1 cellular context compared by ENCODE assay signal in the genomic region with DNA sequence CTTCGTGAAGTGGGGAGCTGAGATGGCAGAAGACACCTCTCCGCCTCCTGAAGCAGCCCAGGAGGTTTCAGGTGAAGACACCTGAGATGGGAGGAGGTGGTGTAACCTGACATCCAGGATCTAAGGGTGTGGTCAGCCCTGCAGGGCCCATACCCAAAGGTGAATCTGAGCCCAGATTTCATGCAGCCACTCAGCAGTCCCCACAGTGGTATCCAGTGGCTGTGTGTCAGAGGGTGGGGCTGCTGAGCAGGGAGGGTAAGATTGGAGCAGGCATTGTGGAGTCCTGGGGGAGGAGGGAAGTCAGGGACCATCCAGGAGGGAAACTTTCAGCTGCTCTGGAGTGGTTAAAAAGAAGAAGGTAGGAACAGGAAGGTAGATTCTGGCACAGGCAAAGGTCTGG.
TF ChIP-seq lines count a peak whose summit lies in the region.

No MANE protein-coding gene starts in this region.

TF ChIP-seq in IMR-90, 13 proteins besides CTCF, POLR2A, EP300 and RAD21 (continued from another document):
- TF ChIP-seq ELK1 (IDR thresholded peaks at IDR 0.05; ENCODE audit: borderline replicate concordance, low read depth, low read length) (no peak), NFE2L2 (IDR thresholded peaks at IDR 0.05; ENCODE audit: low read depth, low read length) (no peak), SMC3 (IDR thresholded peaks at IDR 0.05; ENCODE audit: low read depth, low read length) (no peak), FOS (IDR thresholded peaks at IDR 0.05; ENCODE audit: low read depth, low read length) (no peak), USF2 (IDR thresholded peaks at IDR 0.05; ENCODE audit: low read depth, low read length) (no peak), MAFK (IDR thresholded peaks at IDR 0.05; ENCODE audit: low read depth, low read length) (no peak), MAZ (IDR thresholded peaks at IDR 0.05; ENCODE audit: borderline replicate concordance, low read depth, low read length) (no peak), BHLHE40 (IDR thresholded peaks at IDR 0.05; ENCODE audit: low read depth, low read length) (no peak), MXI1 (IDR thresholded peaks at IDR 0.05; ENCODE audit: borderline replicate concordance, low read depth, low read length) (no peak), RCOR1 (IDR thresholded peaks at IDR 0.05; ENCODE audit: insufficient replicate concordance, low read length) (no peak), RFX5 (IDR thresholded peaks at IDR 0.05; ENCODE audit: low read depth, low read length) (no peak), CHD1 (IDR thresholded peaks at IDR 0.05; ENCODE audit: low read depth, low read length) (no peak)
TF ChIP-seq in IMR-90: peak in this region for 0.
